Comparison of ENCODE assay signal across 18 cellular contexts in genomic region chr1:94270801-94271203, GRCh38. TPM values are rescaled to one million over a fixed set of nuclear protein-coding genes. Genes with fewer than 3 reads are reported as not detected.
DNase-seq lines count a peak whose midpoint lies in the region; ATAC-seq and TF ChIP-seq lines count a peak whose summit lies in the region.
"Had no signal": no experiment of that assay in that cellular context is flagged by ENCODE, and none has a peak within 500 bp of the region (broad histone marks: within the 10 kb centered on the region; RNA-seq: fewer than 3 reads in every experiment).

No MANE protein-coding gene starts in this region.

- intact Hi-C loops in HCT116 (cut with micrococcal nuclease), result no loop called here
- intact Hi-C loops in posterior vena cava (cut with DNase I), result no loop called here

- no peaks in the 10 kb centered on the region for H3K9me2 ChIP-seq in HCT116 (ENCODE audit: insufficient read depth)

- H3K36me3 ChIP-seq in HCT116 (ENCODE audit: control insufficient read depth in 1 of 2, insufficient read depth in 2 of 2, low read length in 2 of 2) (no peaks in the 10 kb centered on the region), SJSA1 (no peaks in the 10 kb centered on the region)
- H3K36me3 ChIP-seq: left lung, thoracic aorta had no signal

- TF ChIP-seq POLR2A in HCT116 (IDR thresholded peaks at IDR 0.05; ENCODE audit: borderline replicate concordance, extremely low read depth, insufficient read depth, insufficient read length), result no peak

- peak; percentile 61 for ATAC-seq in HCT116
- ATAC-seq in HG02798 (IDR thresholded peaks at IDR 0.05; ENCODE audit: poor library complexity, unreplicated experiment), result no peak
- ATAC-seq: body of pancreas; effector memory CD8-positive, alpha-beta T cell; left lung; psoas muscle had no signal

- H3K4me1 Mint-ChIP-seq in osteocyte (ENCODE audit: unreplicated experiment), result peaks cover 38% of the 10 kb centered on the region

- no peak for TF ChIP-seq RAD21 in HCT116 (IDR thresholded peaks at IDR 0.05; ENCODE audit: low read depth)

- no peak overlapping the region for H3K9ac ChIP-seq in HCT116 (ENCODE audit: low read length)

- H3K4me1 ChIP-seq in HCT116 (ENCODE audit: control insufficient read depth in 1 of 2, insufficient read depth in 2 of 2, low read length in 2 of 2) (peaks cover 13 to 62% of the 10 kb centered on the region in 2 experiments), SJSA1 (replicated peaks) (peaks cover 32% of the 10 kb centered on the region)
- H3K4me1 ChIP-seq: body of pancreas, left lung had no signal

- H3K27me3 Mint-ChIP-seq in osteocyte (ENCODE audit: unreplicated experiment), result no peaks in the 10 kb centered on the region

- H3K9me3 ChIP-seq in HCT116 (ENCODE audit: control insufficient read depth in 1 of 2, insufficient read depth in 1 of 2, low read depth in 1 of 2, low read length in 2 of 2) (no peaks in the 10 kb centered on the region), SJSA1 (replicated peaks) (no peaks in the 10 kb centered on the region)
- H3K9me3 ChIP-seq: body of pancreas, left lung, psoas muscle, thoracic aorta had no signal

- no peaks in the 10 kb centered on the region for H3K9me3 Mint-ChIP-seq in osteocyte (ENCODE audit: unreplicated experiment)
- H3K9me3 Mint-ChIP-seq: effector memory CD8-positive, alpha-beta T cell had no signal

- CTCF ChIA-PET in HCT116 (lab: Charles Lee), result interaction anchor here (1.4 to 1.6 kb wide), 2 partner anchors 10 to 231 kb away, joined by 3 to 4 read pairs; no protein-coding TSS in a partner anchor

- H2AFZ ChIP-seq in HCT116 (ENCODE audit: low read depth, low read length, poor library complexity, severe bottlenecking), result peak overlapping the region; percentile 24

- H3K27ac Mint-ChIP-seq in osteocyte (ENCODE audit: unreplicated experiment), result peak overlapping the region; percentile 50
- H3K27ac Mint-ChIP-seq: CD14-positive monocyte; effector memory CD8-positive, alpha-beta T cell had no signal

- no peak for DNase-seq in HCT116 (ENCODE audit: low read depth, low spot score)
- DNase-seq in SJSA1 (ENCODE audit: low read depth in 1 of 2, low spot score in 2 of 2), result peak; percentile 60 to 65
- peak; percentile 75 for DNase-seq in epithelial cell of esophagus (ENCODE audit: low read depth)
- DNase-seq in osteocyte (ENCODE audit: extremely low spot score, unreplicated experiment), result no peak
- DNase-seq in iPS-NIHi7 (ENCODE audit: extremely low spot score), result no peak
- DNase-seq in posterior vena cava (ENCODE audit: low spot score), result no peak
- no peak for DNase-seq in AG08396 (ENCODE audit: low spot score)
- DNase-seq: activated gamma-delta T cell; body of pancreas; DMS79 treated with DMSO at 0.1 percent for 48 hours; effector memory CD8-positive, alpha-beta T cell; left lung; NCI-H1105; NCI-H345; psoas muscle had no signal

- peak overlapping the region; percentile 50 for H3K27ac ChIP-seq in HCT116 (ENCODE audit: low read depth, low read length)
- peak overlapping the region; percentile 56 for H3K27ac ChIP-seq in SJSA1
- H3K27ac ChIP-seq: body of pancreas, left lung, psoas muscle, thoracic aorta had no signal

- H3K36me3 Mint-ChIP-seq in osteocyte (ENCODE audit: unreplicated experiment), result no peaks in the 10 kb centered on the region
- H3K36me3 Mint-ChIP-seq: CD14-positive monocyte had no signal

- H3K4me3 Mint-ChIP-seq in osteocyte (ENCODE audit: unreplicated experiment), result no peak overlapping the region
- H3K4me3 Mint-ChIP-seq: CD14-positive monocyte; effector memory CD8-positive, alpha-beta T cell had no signal

- no TSS peak for BruUV-seq in HCT116 (replicated peaks; lab: Mats Ljungman, UMichigan)

- POLR2A ChIA-PET in HCT116 (lab: Charles Lee), result interaction anchor here (1.2 to 2.6 kb wide), 6 partner anchors 11 to 55 kb away, joined by 3 to 9 read pairs (median 8); partner anchors contain the start of gene ARHGAP29

- H3K27me3 ChIP-seq in HCT116 (ENCODE audit: insufficient read depth, low read length) (no peaks in the 10 kb centered on the region), SJSA1 (replicated peaks) (no peaks in the 10 kb centered on the region)
- H3K27me3 ChIP-seq: body of pancreas, left lung had no signal

- TF ChIP-seq CTCF in HCT116 (IDR thresholded peaks at IDR 0.05 in 2 of 3, conservative IDR thresholded peaks at IDR 0.05 in 1 of 3; ENCODE audit: borderline replicate concordance in 1 of 3, insufficient read depth in 1 of 3, low read depth in 2 of 3, low read length in 2 of 3) (no peak), epithelial cell of esophagus (IDR thresholded peaks at IDR 0.05; ENCODE audit: insufficient read depth, low read depth, low read length, missing control alignments) (no peak), osteocyte (IDR thresholded peaks at IDR 0.05) (no peak)

- H4K20me1 ChIP-seq in HCT116 (ENCODE audit: insufficient read depth), result no peaks in the 10 kb centered on the region

- H3K4me2 ChIP-seq in HCT116 (ENCODE audit: low read length), result peak overlapping the region; percentile 51

- RAD21 ChIA-PET in HCT116 (lab: Charles Lee; ENCODE audit: low non-redundant PET in 1 of 2, low total read pairs in 2 of 2, uncharacterized antibody in 2 of 2, unreplicated experiment in 2 of 2), result no interaction called here

- H3K79me2 ChIP-seq in HCT116 (ENCODE audit: insufficient read depth, low read length), result no peaks in the 10 kb centered on the region

- H3K4me3 ChIP-seq in HCT116 (replicated peaks in 1 of 2; ENCODE audit: low read depth in 1 of 2, low read length in 2 of 2) (peak overlapping the region in 1 of 2 experiments; percentile 3; a peak in 1 of 4 replicates), SJSA1 (no peak overlapping the region), epithelial cell of esophagus (ENCODE audit: low read length) (no peak overlapping the region)
- H3K4me3 ChIP-seq: body of pancreas, left lung, psoas muscle, thoracic aorta had no signal

TF ChIP-seq in HCT116, 20 proteins besides CTCF, POLR2A, EP300 and RAD21 (continues in another document):
- TF ChIP-seq FOSL1 (IDR thresholded peaks at IDR 0.05; ENCODE audit: low read depth) (peak; percentile 73), ZFX (IDR thresholded peaks at IDR 0.05) (no peak), ELF1 (IDR thresholded peaks at IDR 0.05; ENCODE audit: borderline replicate concordance, low read depth) (no peak), EGR1 (IDR thresholded peaks at IDR 0.05; ENCODE audit: low read depth) (no peak), TCF7L2 (IDR thresholded peaks at IDR 0.05; ENCODE audit: borderline replicate concordance, extremely low read depth, insufficient read depth, insufficient read length) (no peak), YY1 (IDR thresholded peaks at IDR 0.05; ENCODE audit: extremely low read depth, insufficient replicate concordance, low read depth, low read length) (no peak), ZBTB33 (IDR thresholded peaks at IDR 0.05; ENCODE audit: extremely low read depth, insufficient replicate concordance, low read length) (no peak), ATF3 (IDR thresholded peaks at IDR 0.05) (no peak), SP1 (IDR thresholded peaks at IDR 0.05; ENCODE audit: low read depth) (peak; percentile 57), CBX3 (IDR thresholded peaks at IDR 0.05; ENCODE audit: low read depth) (0 out of 2 replicates have a peak, but pooled peaks have one; percentile 7), SRF (IDR thresholded peaks at IDR 0.05; ENCODE audit: low read depth) (no peak; the same call in 1 of the 2 replicates), EZH2 (IDR thresholded peaks at IDR 0.05) (no peak), EZH2phosphoT487 (IDR thresholded peaks at IDR 0.05; ENCODE audit: borderline replicate concordance) (no peak), JUND (IDR thresholded peaks at IDR 0.05) (peak; percentile 56; the same call in 1 of the 2 replicates), POLR2AphosphoS5 (IDR thresholded peaks at IDR 0.05; ENCODE audit: low read depth, low read length) (no peak), CEBPB (IDR thresholded peaks at IDR 0.05; ENCODE audit: low read depth) (peak; percentile 43; the same call in 1 of the 2 replicates), MAX (IDR thresholded peaks at IDR 0.05) (no peak), ZNF274 (IDR thresholded peaks at IDR 0.05; ENCODE audit: low read depth, low read length) (no peak)

RNA-seq across cellular contexts. Expression of gene ARHGAP29, which starts 33.4 kb away (rescaled TPM):
- total RNA-seq in HCT116 (2021; ENCODE audit: unreplicated experiment) (128 TPM), osteocyte (180 and 187 TPM in 2 replicates), posterior vena cava (10 to 100 TPM; 39.3 to 51.3 TPM)
- 29.0 and 40.6 TPM in 2 replicates for polyA plus RNA-seq in HCT116 (2012)
- total RNA-seq in SJSA1 (2014; rRNA removed; shearing (Covaris generic)), result 20.5 and 20.6 TPM in 2 replicates

Comparison
In these comparisons a context has a peak if more than half of its experiments do, and no peak if none do; other contexts are left out.
1. DNase-seq: peak in SJSA1 (2 of 2) and epithelial cell of esophagus (single experiment); none in HCT116 (single experiment), osteocyte (single experiment), iPS-NIHi7 (single experiment), posterior vena cava (single experiment) and AG08396 (single experiment).